Comparison of ENCODE assay signal across 1 cellular context in genomic region chr4:124939908-124940307, GRCh38.
TF ChIP-seq lines count a peak whose summit lies in the region.

No MANE protein-coding gene starts in this region.

TF ChIP-seq in SK-N-SH treated with all-trans-retinoic acid at 6 μM for 48 hours, 23 proteins besides CTCF, POLR2A, EP300 and RAD21 (continued from another document):
- TF ChIP-seq POU6F1 (CRISPR knock-in tag; IDR thresholded peaks at IDR 0.05; ENCODE audit: borderline replicate concordance, low read depth) (no peak), CREB5 (CRISPR knock-in tag; IDR thresholded peaks at IDR 0.05; ENCODE audit: low read depth) (no peak), ZNF8 (CRISPR knock-in tag; IDR thresholded peaks at IDR 0.05) (no peak), CSRNP3 (CRISPR knock-in tag; IDR thresholded peaks at IDR 0.05) (no peak)
